In the genomic region with DNA sequence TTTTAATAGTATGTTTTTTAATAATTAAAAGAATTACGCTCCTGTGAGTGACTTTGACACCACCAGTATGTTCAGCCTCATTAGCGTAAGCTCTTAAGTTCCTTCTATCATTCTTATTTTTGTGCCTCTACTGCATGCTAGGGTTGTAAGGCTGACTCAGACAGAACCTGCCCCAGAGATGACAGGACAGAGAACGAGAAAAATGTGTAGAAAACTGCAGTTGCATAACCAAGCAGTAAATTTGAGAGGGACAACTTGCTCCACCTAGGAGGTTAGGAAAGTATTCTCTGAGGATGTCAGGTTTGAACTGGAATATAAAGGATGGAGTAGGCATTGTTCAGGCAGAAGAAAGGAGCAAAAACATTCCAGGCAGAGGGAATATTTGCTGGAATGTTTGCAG, we compare ENCODE assay signal across 19 cellular contexts.
DNase-seq lines count a peak whose midpoint lies in the region; ATAC-seq and TF ChIP-seq lines count a peak whose summit lies in the region.
"Had no signal": no experiment of that assay in that cellular context is flagged by ENCODE, and none has a peak within 500 bp of the region (broad histone marks: within the 10 kb centered on the region; RNA-seq: fewer than 3 reads in every experiment).

No MANE protein-coding gene starts in this region.

- H3K4me3 Mint-ChIP-seq in T-helper 1 cell treated with Interleukin-12 subunit alpha and Interleukin-12 subunit beta and Interleukin-4 antibody, amounts not matched to agents 30 μg/mL and 1 μg/mL, for 36 hours: no peak overlapping the region
- H3K4me3 Mint-ChIP-seq in naive thymus-derived CD8-positive, alpha-beta T cell: peak overlapping the region in 3 of 10 donors; percentile 21 to 45 (median 39)
- H3K4me3 Mint-ChIP-seq: activated CD8-positive, alpha-beta memory T cell treated with anti-CD3 and anti-CD28 coated beads, Interleukin-2, amount 10 ng/mL, durations not matched to agents 7 days and 5 days; WTC11 had no signal

- intact Hi-C loops in mammary epithelial cell (cut with micrococcal nuclease): loop anchor here (10.0 kb wide), 1 partner anchor 95 kb away; the partner anchor contains the start of gene NFKB1

- WGBS in mammary epithelial cell (ENCODE audit: low coverage, missing lambda C conversion rate): 71% methylated on average over 3 of the region's 3 CpGs

- H3K79me2 ChIP-seq in mammary epithelial cell (ENCODE audit: insufficient read depth, low read length): no peaks in the 10 kb centered on the region

- DNase-seq in T-helper 1 cell (no peak), RWPE2 (ENCODE audit: low spot score) (no peak), mammary epithelial cell (peak; percentile 44), coronary artery (ENCODE audit: low spot score) (no peak), dedifferentiated amniotic fluid mesenchymal stem cell (ENCODE audit: extremely low spot score) (no peak)
- no peak for DNase-seq in naive thymus-derived CD8-positive, alpha-beta T cell
- DNase-seq: activated CD8-positive, alpha-beta memory T cell treated with anti-CD3 and anti-CD28 coated beads, Interleukin-2, amount 10 ng/mL, durations not matched to agents 7 days and 5 days; heart left ventricle; KG1; NCI-H187; NCI-H2227 treated with DMSO at 0.1 percent for 48 hours; PC-3; stimulated activated CD4-positive, alpha-beta T cell treated with anti-CD3 and anti-CD28 coated beads, Interleukin-4, amount 100 ng/mL, for 24 hours had no signal

- peaks cover 3% of the 10 kb centered on the region for H3K9me3 Mint-ChIP-seq in T-helper 1 cell treated with Interleukin-12 subunit alpha and Interleukin-12 subunit beta and Interleukin-4 antibody, amounts not matched to agents 30 μg/mL and 1 μg/mL, for 36 hours
- peaks cover 0 to 3% (median 0%) of the 10 kb centered on the region in 9 donors for H3K9me3 Mint-ChIP-seq in naive thymus-derived CD8-positive, alpha-beta T cell
- H3K9me3 Mint-ChIP-seq: WTC11 had no signal

- H3K27ac ChIP-seq in RWPE2 (ENCODE audit: poor library complexity, severe bottlenecking): no peak overlapping the region
- H3K27ac ChIP-seq in mammary epithelial cell (ENCODE audit: insufficient read depth, low read depth, low read length): no peak overlapping the region
- no peak overlapping the region for H3K27ac ChIP-seq in coronary artery
- H3K27ac ChIP-seq: 22Rv1 had no signal

- no TSS peak for BruUV-seq in mammary epithelial cell (replicated peaks; lab: Mats Ljungman, UMichigan)

- peaks cover 15% of the 10 kb centered on the region for H3K4me1 ChIP-seq in RWPE2 (ENCODE audit: insufficient read depth, poor library complexity, severe bottlenecking)
- peaks cover 11% of the 10 kb centered on the region for H3K4me1 ChIP-seq in mammary epithelial cell (ENCODE audit: insufficient read depth, low read length)

- H4K20me1 ChIP-seq in mammary epithelial cell (ENCODE audit: insufficient read depth, low read length): no peaks in the 10 kb centered on the region

- CTCF ChIA-PET in mammary epithelial cell (lab: Charles Lee; ENCODE audit: low non-redundant PET): no interaction called here

- peak overlapping the region; percentile 76 for H3K27ac Mint-ChIP-seq in T-helper 1 cell treated with Interleukin-12 subunit alpha and Interleukin-12 subunit beta and Interleukin-4 antibody, amounts not matched to agents 30 μg/mL and 1 μg/mL, for 36 hours
- H3K27ac Mint-ChIP-seq in naive thymus-derived CD8-positive, alpha-beta T cell: peak overlapping the region in 6 of 10 donors; percentile 25 to 94 (median 64)
- H3K27ac Mint-ChIP-seq: WTC11 had no signal

- H3K4me2 ChIP-seq in mammary epithelial cell (ENCODE audit: insufficient read depth, low read depth, low read length): no peak overlapping the region

- no peak overlapping the region for H2AFZ ChIP-seq in mammary epithelial cell (ENCODE audit: low read depth, low read length)

- in situ Hi-C loops in mammary epithelial cell (cut with MboI; ENCODE audit: low sequenced_read_pairs in 2 of 2): loop anchor here (10.0 to 25.0 kb wide), 2 partner anchors 138 to 155 kb away; no protein-coding TSS in a partner anchor

- H3K9me3 ChIP-seq in RWPE2 (ENCODE audit: severe bottlenecking) (no peaks in the 10 kb centered on the region), mammary epithelial cell (replicated peaks; ENCODE audit: insufficient read depth, low read length) (no peaks in the 10 kb centered on the region)
- H3K9me3 ChIP-seq: heart left ventricle had no signal

- no peak overlapping the region for H3K9ac ChIP-seq in mammary epithelial cell (ENCODE audit: insufficient read depth, low read length)

- ATAC-seq in RWPE2 (ENCODE audit: low read depth) (peak; percentile 42; the same call in 1 of the 3 replicates), GM18868 (IDR thresholded peaks at IDR 0.05; ENCODE audit: unreplicated experiment) (no peak)
- no peak for ATAC-seq in naive thymus-derived CD8-positive, alpha-beta T cell
- ATAC-seq: activated CD8-positive, alpha-beta memory T cell treated with anti-CD3 and anti-CD28 coated beads, Interleukin-2, amount 10 ng/mL, durations not matched to agents 7 days and 5 days; left lobe of liver; PC-3; WTC11 had no signal

- H3K4me3 ChIP-seq in RWPE2 (ENCODE audit: severe bottlenecking) (no peak overlapping the region), mammary epithelial cell (replicated peaks in 1 of 3; ENCODE audit: insufficient read depth in 1 of 3, low read depth in 2 of 3, low read length in 3 of 3) (no peak overlapping the region), coronary artery (no peak overlapping the region)
- H3K4me3 ChIP-seq: GM12878, heart left ventricle had no signal

- peaks cover 64% of the 10 kb centered on the region for H3K4me1 Mint-ChIP-seq in T-helper 1 cell treated with Interleukin-12 subunit alpha and Interleukin-12 subunit beta and Interleukin-4 antibody, amounts not matched to agents 30 μg/mL and 1 μg/mL, for 36 hours (ENCODE audit: low read depth)
- peaks cover 29 to 75% (median 73%) of the 10 kb centered on the region in 4 donors for H3K4me1 Mint-ChIP-seq in naive thymus-derived CD8-positive, alpha-beta T cell
- H3K4me1 Mint-ChIP-seq: WTC11 had no signal

- dilution Hi-C loops in mammary epithelial cell (cut with HindIII; ENCODE audit: low sequenced_read_pairs): loop anchor here (25.0 kb wide), 1 partner anchor 412 kb away; the partner anchor contains the start of gene SLC9B1

- H3K36me3 Mint-ChIP-seq in T-helper 1 cell treated with Interleukin-12 subunit alpha and Interleukin-12 subunit beta and Interleukin-4 antibody, amounts not matched to agents 30 μg/mL and 1 μg/mL, for 36 hours (ENCODE audit: low read depth): peaks cover 76% of the 10 kb centered on the region
- peaks cover 29 to 86% (median 65%) of the 10 kb centered on the region in 3 donors for H3K36me3 Mint-ChIP-seq in naive thymus-derived CD8-positive, alpha-beta T cell
- H3K36me3 Mint-ChIP-seq: WTC11 had no signal

- POLR2A ChIA-PET in naive thymus-derived CD8-positive, alpha-beta T cell (lab: Charles Lee): no interaction called here

- no peaks in the 10 kb centered on the region for H3K27me3 Mint-ChIP-seq in T-helper 1 cell treated with Interleukin-12 subunit alpha and Interleukin-12 subunit beta and Interleukin-4 antibody, amounts not matched to agents 30 μg/mL and 1 μg/mL, for 36 hours (ENCODE audit: low read depth)
- no peaks in the 10 kb centered on the region for H3K27me3 Mint-ChIP-seq in naive thymus-derived CD8-positive, alpha-beta T cell
- H3K27me3 Mint-ChIP-seq: activated CD8-positive, alpha-beta memory T cell treated with anti-CD3 and anti-CD28 coated beads, Interleukin-2, amount 10 ng/mL, durations not matched to agents 7 days and 5 days had no signal

- H3K27me3 ChIP-seq in RWPE2 (ENCODE audit: insufficient read depth, poor library complexity, severe bottlenecking): no peaks in the 10 kb centered on the region
- no peaks in the 10 kb centered on the region for H3K27me3 ChIP-seq in mammary epithelial cell (ENCODE audit: insufficient read depth, low read length)
- H3K27me3 ChIP-seq: heart left ventricle had no signal

- H3K36me3 ChIP-seq in RWPE2 (ENCODE audit: low read depth) (peaks cover 59% of the 10 kb centered on the region), mammary epithelial cell (ENCODE audit: insufficient read depth, low read length) (peaks cover 20% of the 10 kb centered on the region)

- no peak for TF ChIP-seq CTCF in RWPE2 (IDR thresholded peaks at IDR 0.05; ENCODE audit: poor library complexity, severe bottlenecking)
- TF ChIP-seq CTCF in mammary epithelial cell (conservative IDR thresholded peaks at IDR 0.05 in 1 of 2, IDR thresholded peaks at IDR 0.05 in 1 of 2; ENCODE audit: extremely low read depth in 1 of 2, insufficient read depth in 1 of 2, low read depth in 1 of 2, low read length in 2 of 2): peak in 1 of 2 donors; percentile 19
- TF ChIP-seq CTCF in coronary artery (IDR thresholded peaks at IDR 0.05): no peak
